In the genomic region with DNA sequence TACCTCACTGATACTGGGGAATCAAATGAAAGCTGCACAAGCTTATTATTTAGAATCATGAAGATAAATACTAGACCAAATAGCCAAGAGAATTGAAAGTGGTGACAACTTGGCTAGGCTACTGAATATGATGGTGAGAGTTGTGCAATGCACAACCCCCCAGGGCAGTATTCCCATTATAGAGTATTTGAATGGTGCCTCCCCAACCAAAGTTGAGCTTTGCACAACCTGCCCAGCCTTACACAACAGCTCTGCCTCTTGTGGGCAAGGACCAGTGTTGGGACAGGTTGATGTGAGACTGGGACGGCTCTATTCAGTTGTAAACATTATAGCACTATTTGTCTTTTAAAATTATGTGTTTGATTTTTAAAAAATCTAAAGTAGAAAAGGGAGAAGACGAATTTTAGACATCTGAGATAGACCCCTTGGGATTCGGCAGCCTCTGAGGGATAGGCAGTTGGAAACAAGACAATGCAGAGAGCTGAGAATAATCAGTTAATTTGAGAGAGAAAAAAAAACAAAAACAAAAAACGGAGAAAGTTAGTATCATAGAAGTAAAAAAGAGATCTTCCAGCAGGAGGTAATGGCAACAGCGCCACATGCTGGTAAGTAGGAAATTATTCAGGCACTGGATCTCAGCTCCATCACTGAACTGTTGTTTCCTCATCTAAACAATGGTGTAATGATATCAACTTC, we compare ENCODE assay signal across 8 cellular contexts.
DNase-seq lines count a peak whose midpoint lies in the region; ATAC-seq and TF ChIP-seq lines count a peak whose summit lies in the region.

No MANE protein-coding gene starts in this region.

- CTCF ChIA-PET in activated CD8-positive, alpha-beta memory T cell treated with anti-CD3 and anti-CD28 coated beads, Interleukin-2, amount 10 ng/mL, durations not matched to agents 7 days and 5 days (lab: Charles Lee): interaction anchor here (0.7 to 7.2 kb wide), 44 partner anchors 10 to 350 kb away, joined by 3 to 194 read pairs (median 6); a partner anchor contains a TSS
- CTCF ChIA-PET in T-cell (lab: Charles Lee): interaction anchor here (0.5 to 5.3 kb wide), 44 partner anchors 10 to 759 kb away, joined by 3 to 122 read pairs (median 4); no protein-coding TSS in a partner anchor

- POLR2A ChIA-PET in T-cell (lab: Charles Lee): interaction anchor here (0.6 to 0.8 kb wide), 4 partner anchors 41 to 146 kb away, joined by 3 to 6 read pairs (median 3); no protein-coding TSS in a partner anchor

- H3K4me1 Mint-ChIP-seq in activated CD8-positive, alpha-beta memory T cell treated with anti-CD3 and anti-CD28 coated beads, Interleukin-2, amount 10 ng/mL, durations not matched to agents 7 days and 5 days: peaks cover 14% of the 10 kb centered on the region
- peaks cover 4 to 9% (median 4%) of the 10 kb centered on the region in 3 donors for H3K4me1 Mint-ChIP-seq in T-cell

- TF ChIP-seq CTCF in cardiac fibroblast (IDR thresholded peaks at IDR 0.05; ENCODE audit: low read depth, low read length): peak; percentile 80

- DNase-seq in activated CD8-positive, alpha-beta memory T cell treated with anti-CD3 and anti-CD28 coated beads, Interleukin-2, amount 10 ng/mL, durations not matched to agents 7 days and 5 days: peak; percentile 67
- no peak for DNase-seq in activated CD8-positive, alpha-beta memory T cell treated with anti-CD3 and anti-CD28 coated beads, Interleukin-2, amount 50 U/mL, for 48 hours
- DNase-seq in NCI-H1105 treated with DMSO at 0.1 percent for 48 hours (lab: John Stamatoyannopoulos, UW) (peak; percentile 75), T-cell (peak in 32 of 34 experiments; percentile 24 to 59 (median 46)), cardiac fibroblast (ENCODE audit: low read depth in 2 of 2) (peak; percentile 63 to 67), left lobe of liver (ENCODE audit: low spot score) (no peak)
- peak in 5 of 6 experiments; percentile 34 to 73 (median 53) for DNase-seq in stimulated activated naive CD4-positive, alpha-beta T cell (lab: John Stamatoyannopoulos, UW)

- peak overlapping the region; percentile 33 for H3K4me3 Mint-ChIP-seq in activated CD8-positive, alpha-beta memory T cell treated with anti-CD3 and anti-CD28 coated beads, Interleukin-2, amount 10 ng/mL, durations not matched to agents 7 days and 5 days
- no peak overlapping the region for H3K4me3 Mint-ChIP-seq in T-cell

- H3K27ac Mint-ChIP-seq in activated CD8-positive, alpha-beta memory T cell treated with anti-CD3 and anti-CD28 coated beads, Interleukin-2, amount 10 ng/mL, durations not matched to agents 7 days and 5 days: peak overlapping the region; percentile 44
- H3K27ac Mint-ChIP-seq in T-cell: peak overlapping the region in 1 of 2 donors; percentile 45

- no peak overlapping the region for H3K4me3 ChIP-seq in cardiac fibroblast (replicated peaks in 1 of 2; ENCODE audit: low read depth in 2 of 2, low read length in 2 of 2)

- no peaks in the 10 kb centered on the region for H3K9me3 Mint-ChIP-seq in activated CD8-positive, alpha-beta memory T cell treated with anti-CD3 and anti-CD28 coated beads, Interleukin-2, amount 10 ng/mL, durations not matched to agents 7 days and 5 days (ENCODE audit: low read depth)
- H3K9me3 Mint-ChIP-seq in T-cell: no peaks in the 10 kb centered on the region

- peak; percentile 85 for ATAC-seq in activated CD8-positive, alpha-beta memory T cell treated with anti-CD3 and anti-CD28 coated beads, Interleukin-2, amount 10 ng/mL, durations not matched to agents 7 days and 5 days
- peak; percentile 58 to 83 (median 70) for ATAC-seq in T-cell (replicated peaks in 1 of 4)
- ATAC-seq in left lobe of liver: peak; percentile 83
- ATAC-seq in GM19455 (IDR thresholded peaks at IDR 0.05; ENCODE audit: unreplicated experiment): no peak

- peaks cover 33% of the 10 kb centered on the region for H3K27me3 Mint-ChIP-seq in activated CD8-positive, alpha-beta memory T cell treated with anti-CD3 and anti-CD28 coated beads, Interleukin-2, amount 10 ng/mL, durations not matched to agents 7 days and 5 days
- peaks cover 17 to 21% of the 10 kb centered on the region in 2 donors for H3K27me3 Mint-ChIP-seq in T-cell

- H3K36me3 Mint-ChIP-seq in activated CD8-positive, alpha-beta memory T cell treated with anti-CD3 and anti-CD28 coated beads, Interleukin-2, amount 10 ng/mL, durations not matched to agents 7 days and 5 days: no peaks in the 10 kb centered on the region
- H3K36me3 Mint-ChIP-seq in T-cell: no peaks in the 10 kb centered on the region

Comparison
In these comparisons a context has a peak if more than half of its experiments do, and no peak if none do; other contexts are left out.
1. DNase-seq: peak in activated CD8-positive, alpha-beta memory T cell treated with anti-CD3 and anti-CD28 coated beads, Interleukin-2, amount 10 ng/mL, durations not matched to agents 7 days and 5 days (single experiment), NCI-H1105 treated with DMSO at 0.1 percent for 48 hours (single experiment), T-cell (32 of 34), cardiac fibroblast (2 of 2) and stimulated activated naive CD4-positive, alpha-beta T cell (5 of 6); none in activated CD8-positive, alpha-beta memory T cell treated with anti-CD3 and anti-CD28 coated beads, Interleukin-2, amount 50 U/mL, for 48 hours (single experiment) and left lobe of liver (single experiment).